Comparison of ENCODE assay signal across 24 cellular contexts in genomic region chr2:119841550-119841949, GRCh38.
DNase-seq lines count a peak whose midpoint lies in the region; ATAC-seq and TF ChIP-seq lines count a peak whose summit lies in the region.
"Had no signal": no experiment of that assay in that cellular context is flagged by ENCODE, and none has a peak within 500 bp of the region (broad histone marks: within the 10 kb centered on the region; RNA-seq: fewer than 3 reads in every experiment).

No MANE protein-coding gene starts in this region.

- H3K27me3 ChIP-seq in smooth muscle cell (ENCODE audit: low read depth): no peaks in the 10 kb centered on the region
- no peaks in the 10 kb centered on the region for H3K27me3 ChIP-seq in prostate gland (replicated peaks; ENCODE audit: insufficient read depth)
- no peaks in the 10 kb centered on the region for H3K27me3 ChIP-seq in testis
- H3K27me3 ChIP-seq: gastrocnemius medialis had no signal

- peaks cover 3% of the 10 kb centered on the region for H4K20me1 ChIP-seq in smooth muscle cell (ENCODE audit: low read depth)

- peak overlapping the region; percentile 55 for H3K4me2 ChIP-seq in smooth muscle cell

- H3K27me3 Mint-ChIP-seq in activated naive CD4-positive, alpha-beta T cell treated with anti-CD3 and anti-CD28 coated beads for 36 hours (ENCODE audit: low read depth): no peaks in the 10 kb centered on the region
- H3K27me3 Mint-ChIP-seq in T-cell: no peaks in the 10 kb centered on the region
- H3K27me3 Mint-ChIP-seq: dendritic cell treated with granulocyte-macrophage colony-stimulating factor and Interleukin-4, amounts not matched to agents 40 ng/mL and 50 ng/mL, for 4 days; memory B cell had no signal

- CTCF ChIA-PET in activated naive CD4-positive, alpha-beta T cell treated with anti-CD3 and anti-CD28 coated beads for 36 hours (lab: Charles Lee): interaction anchor here (1.3 kb wide), 1 partner anchor 88 kb away, joined by 3 read pairs; no protein-coding TSS in a partner anchor
- CTCF ChIA-PET in T-cell (lab: Charles Lee): interaction anchor here in 1 of 2 donors (0.5 kb wide), 1 partner anchor 57 kb away, joined by 3 read pairs; no protein-coding TSS in a partner anchor

- H3K27ac ChIP-seq in smooth muscle cell (ENCODE audit: low read depth) (no peak overlapping the region), prostate gland (no peak overlapping the region), testis (no peak overlapping the region)
- H3K27ac ChIP-seq: gastrocnemius medialis, psoas muscle had no signal

- intact Hi-C loops in activated naive CD4-positive, alpha-beta T cell treated with anti-CD3 and anti-CD28 coated beads for 36 hours (cut with micrococcal nuclease): loop anchor here (1.0 kb wide), 1 partner anchor 8 kb away; no protein-coding TSS in a partner anchor
- intact Hi-C loops in prostate gland (cut with DNase I): no loop called here
- intact Hi-C loops in testis (cut with DNase I; ENCODE audit: low total_unique reads): no loop called here

- H2AFZ ChIP-seq in smooth muscle cell (ENCODE audit: low read depth): no peak overlapping the region

- no peak for TF ChIP-seq POLR2A in prostate gland (IDR thresholded peaks at IDR 0.05)
- TF ChIP-seq POLR2A in testis (IDR thresholded peaks at IDR 0.05): no peak

- WGBS in smooth muscle cell (ENCODE audit: low lambda C conversion rate): 41% methylated on average over 1 of the region's 1 CpG
- WGBS in prostate gland: 50% methylated on average over 1 of the region's 1 CpG
- 82 to 94% methylated on average over 1 of the region's 1 CpG for WGBS in testis, 2 donors

- peak overlapping the region; percentile 8 for H3K27ac Mint-ChIP-seq in activated naive CD4-positive, alpha-beta T cell treated with anti-CD3 and anti-CD28 coated beads for 36 hours
- H3K27ac Mint-ChIP-seq in T-cell: peak overlapping the region; percentile 46 to 70
- no peak overlapping the region for H3K27ac Mint-ChIP-seq in activated naive CD4-positive, alpha-beta T cell treated with anti-CD3 and anti-CD28 coated beads, Interleukin-2, amount 50 U/mL, for 72 hours
- H3K27ac Mint-ChIP-seq: activated CD8-positive, alpha-beta T cell treated with anti-CD3 and anti-CD28 coated beads, Interleukin-2, amount 10 ng/mL, durations not matched to agents 7 days and 5 days; dendritic cell treated with granulocyte-macrophage colony-stimulating factor and Interleukin-4, amounts not matched to agents 40 ng/mL and 50 ng/mL, for 4 days; endodermal cell; memory B cell had no signal

- H3K36me3 ChIP-seq in smooth muscle cell (ENCODE audit: low read depth) (no peaks in the 10 kb centered on the region), prostate gland (no peaks in the 10 kb centered on the region), testis (ENCODE audit: low read depth, missing control alignments) (no peaks in the 10 kb centered on the region)
- H3K36me3 ChIP-seq: gastrocnemius medialis had no signal

- no peak for ATAC-seq in T-cell (replicated peaks in 1 of 4)
- ATAC-seq in activated naive CD4-positive, alpha-beta T cell treated with anti-CD3 and anti-CD28 coated beads, Interleukin-2, amount 50 U/mL, for 72 hours: no peak
- ATAC-seq: activated CD8-positive, alpha-beta T cell treated with anti-CD3 and anti-CD28 coated beads, Interleukin-2, amount 10 ng/mL, durations not matched to agents 7 days and 5 days; esophagus mucosa; gastrocnemius medialis; left colon; psoas muscle; stimulated activated naive CD8-positive, alpha-beta T cell treated with anti-CD3 and anti-CD28 coated beads, Interleukin-15, Interleukin-2, amounts not matched to agents 100 U/mL and 50 U/mL, for 24 hours had no signal

- peaks cover 6% of the 10 kb centered on the region for H3K36me3 Mint-ChIP-seq in activated naive CD4-positive, alpha-beta T cell treated with anti-CD3 and anti-CD28 coated beads for 36 hours (ENCODE audit: low read depth)
- peaks cover 30% of the 10 kb centered on the region for H3K36me3 Mint-ChIP-seq in T-cell
- H3K36me3 Mint-ChIP-seq in activated naive CD4-positive, alpha-beta T cell treated with anti-CD3 and anti-CD28 coated beads, Interleukin-2, amount 50 U/mL, for 72 hours: peaks cover 0 to 5% of the 10 kb centered on the region in 2 donors

- DNase-seq in activated naive CD4-positive, alpha-beta T cell treated with anti-CD3 and anti-CD28 coated beads for 36 hours: no peak
- DNase-seq in activated naive CD4-positive, alpha-beta T cell treated with Interleukin-2 at 50 U/mL for 16 hours: no peak
- DNase-seq in T-cell (no peak), fibroblast of villous mesenchyme (ENCODE audit: low read depth) (peak; percentile 83), smooth muscle cell (lab: John Stamatoyannopoulos, UW; ENCODE audit: unreplicated experiment) (no peak), prostate gland (ENCODE audit: low spot score) (no peak), testis (no peak)
- no peak for DNase-seq in activated naive CD4-positive, alpha-beta T cell treated with anti-CD3 and anti-CD28 coated beads, Interleukin-2, amount 50 U/mL, for 72 hours (ENCODE audit: low spot score in 2 of 2)
- DNase-seq: activated CD4-positive, CD25-positive, alpha-beta regulatory T cell treated with anti-CD3 and anti-CD28 coated beads, Interleukin-2, amount 50 U/mL, for 72 hours; activated CD8-positive, alpha-beta T cell treated with anti-CD3 and anti-CD28 coated beads, Interleukin-2, amount 10 ng/mL, durations not matched to agents 7 days and 5 days; activated naive CD4-positive, alpha-beta T cell; activated T-cell treated with anti-CD3 and anti-CD28 coated beads for 4 hours; anterior cingulate cortex; DMS53; endodermal cell; gastrocnemius medialis; left colon; NCI-H1417 treated with DMSO at 0.1 percent for 48 hours; NCI-H748 treated with DMSO at 0.1 percent for 48 hours; psoas muscle; stimulated activated naive CD8-positive, alpha-beta T cell treated with anti-CD3 and anti-CD28 coated beads, Interleukin-15, Interleukin-2, amounts not matched to agents 100 U/mL and 50 U/mL, for 24 hours had no signal

- no peaks in the 10 kb centered on the region for H3F3A ChIP-seq in smooth muscle cell (ENCODE audit: low read depth)

- peaks cover 38% of the 10 kb centered on the region for H3K4me1 Mint-ChIP-seq in activated naive CD4-positive, alpha-beta T cell treated with anti-CD3 and anti-CD28 coated beads for 36 hours (ENCODE audit: low read depth)
- H3K4me1 Mint-ChIP-seq in T-cell: peaks cover 58 to 60% (median 58%) of the 10 kb centered on the region in 3 donors

- TF ChIP-seq CTCF in fibroblast of villous mesenchyme (IDR thresholded peaks at IDR 0.05; ENCODE audit: insufficient read depth, low read depth, low read length): no peak
- no peak for TF ChIP-seq CTCF in smooth muscle cell (IDR thresholded peaks at IDR 0.05; ENCODE audit: borderline replicate concordance, insufficient read depth, poor library complexity, severe bottlenecking)
- no peak for TF ChIP-seq CTCF in prostate gland (IDR thresholded peaks at IDR 0.05)
- TF ChIP-seq CTCF in testis (IDR thresholded peaks at IDR 0.05): no peak

- peaks cover 6% of the 10 kb centered on the region for H3K9me3 Mint-ChIP-seq in activated naive CD4-positive, alpha-beta T cell treated with anti-CD3 and anti-CD28 coated beads for 36 hours
- peaks cover 0 to 9% (median 4%) of the 10 kb centered on the region in 3 donors for H3K9me3 Mint-ChIP-seq in T-cell
- no peaks in the 10 kb centered on the region for H3K9me3 Mint-ChIP-seq in activated naive CD4-positive, alpha-beta T cell treated with anti-CD3 and anti-CD28 coated beads, Interleukin-2, amount 50 U/mL, for 72 hours
- H3K9me3 Mint-ChIP-seq: dendritic cell treated with granulocyte-macrophage colony-stimulating factor and Interleukin-4, amounts not matched to agents 40 ng/mL and 50 ng/mL, for 4 days had no signal

- no peak overlapping the region for H3K4me3 Mint-ChIP-seq in activated naive CD4-positive, alpha-beta T cell treated with anti-CD3 and anti-CD28 coated beads for 36 hours
- H3K4me3 Mint-ChIP-seq in T-cell: peak overlapping the region in 1 of 3 donors; percentile 10
- H3K4me3 Mint-ChIP-seq: activated CD8-positive, alpha-beta T cell treated with anti-CD3 and anti-CD28 coated beads, Interleukin-2, amount 10 ng/mL, durations not matched to agents 7 days and 5 days; dendritic cell treated with granulocyte-macrophage colony-stimulating factor and Interleukin-4, amounts not matched to agents 40 ng/mL and 50 ng/mL, for 4 days; endodermal cell; memory B cell had no signal

- H3K79me2 ChIP-seq in smooth muscle cell (ENCODE audit: low read depth): peaks cover 14% of the 10 kb centered on the region

- H3K4me3 ChIP-seq in fibroblast of villous mesenchyme (ENCODE audit: low read depth, low read length) (no peak overlapping the region), smooth muscle cell (no peak overlapping the region), prostate gland (no peak overlapping the region), testis (no peak overlapping the region)
- H3K4me3 ChIP-seq: gastrocnemius medialis, psoas muscle had no signal

- no peaks in the 10 kb centered on the region for H3K9me3 ChIP-seq in smooth muscle cell (replicated peaks; ENCODE audit: low read depth)
- no peaks in the 10 kb centered on the region for H3K9me3 ChIP-seq in prostate gland
- no peaks in the 10 kb centered on the region for H3K9me3 ChIP-seq in testis
- H3K9me3 ChIP-seq: gastrocnemius medialis, psoas muscle had no signal

- POLR2A ChIA-PET in T-cell (lab: Charles Lee): no interaction called here

- no peaks in the 10 kb centered on the region for H3K4me1 ChIP-seq in smooth muscle cell (ENCODE audit: low read depth)
- H3K4me1 ChIP-seq in prostate gland (replicated peaks): no peaks in the 10 kb centered on the region
- no peaks in the 10 kb centered on the region for H3K4me1 ChIP-seq in testis

- no peak overlapping the region for H3K9ac ChIP-seq in smooth muscle cell (ENCODE audit: low read depth)

Comparison
In these comparisons a context has a peak if more than half of its experiments do, and no peak if none do; other contexts are left out.
1. H3K27ac Mint-ChIP-seq: peak in activated naive CD4-positive, alpha-beta T cell treated with anti-CD3 and anti-CD28 coated beads for 36 hours (single experiment) and T-cell (2 of 2); none in activated naive CD4-positive, alpha-beta T cell treated with anti-CD3 and anti-CD28 coated beads, Interleukin-2, amount 50 U/mL, for 72 hours (0 of 2).